In genomic region chrX:150693782-150694574, GRCh38 we compare ENCODE assay signal across 8 cellular contexts. TPM values are rescaled to one million over a fixed set of nuclear protein-coding genes. Genes with fewer than 3 reads are reported as not detected.
DNase-seq lines count a peak whose midpoint lies in the region; ATAC-seq, FAIRE-seq and TF ChIP-seq lines count a peak whose summit lies in the region.

No MANE protein-coding gene starts in this region.

- H2AFZ ChIP-seq in GM12878 (ENCODE audit: control insufficient read depth, low read depth, low read length) = no peak overlapping the region

- CTCF ChIA-PET in GM12878 (lab: Yijun Ruan, JAX) = interaction anchor here (1.3 to 12.8 kb wide), 3 partner anchors 11 to 754 kb away, joined by 3 to 106 read pairs (median 31); no protein-coding TSS in a partner anchor

- no peaks in the 10 kb centered on the region for H4K20me1 ChIP-seq in GM12878 (ENCODE audit: control insufficient read depth, insufficient read depth)

- no peak for TF ChIP-seq POLR2A in GM12891 (IDR thresholded peaks at IDR 0.05; ENCODE audit: low read depth, low read length)
- no peak for TF ChIP-seq POLR2A in GM12878 (IDR thresholded peaks at IDR 0.05; ENCODE audit: low read depth, low read length)

- H3K9me3 ChIP-seq in GM12878 (replicated peaks; ENCODE audit: control insufficient read depth, insufficient read depth, low read length) = no peaks in the 10 kb centered on the region; the same call in 2 of the 3 replicates
- H3K9me3 ChIP-seq in iPS-18a (ENCODE audit: control insufficient read depth, low read depth, low read length) = peaks cover 3% of the 10 kb centered on the region

- H3K27me3 ChIP-seq in GM12878 (replicated peaks in 1 of 2; ENCODE audit: control insufficient read depth in 2 of 2, insufficient read depth in 2 of 2, low read length in 1 of 2) (no peaks in the 10 kb centered on the region), iPS-18a (ENCODE audit: control insufficient read depth, insufficient read depth, low read length) (no peaks in the 10 kb centered on the region)

- FAIRE-seq in GM12891 (lab: Jason Lieb, UNC) (peak; percentile 96), GM12878 (lab: Jason Lieb, UNC) (peak; percentile 88)

- peak; percentile 75 for DNase-seq in GM12891 (ENCODE audit: insufficient read length, low spot score)
- peak; percentile 57 for DNase-seq in HCEC 1CT
- DNase-seq in M059J (ENCODE audit: low read depth) = peak; percentile 74
- DNase-seq in T-helper 2 cell = peak; percentile 36 to 90 (median 48)
- no peak for DNase-seq in GM12878 (ENCODE audit: low read depth, low spot score)
- DNase-seq in GOT3 (lab: John Stamatoyannopoulos, UW) = no peak

- peak overlapping the region; percentile 71 for H3K4me2 ChIP-seq in GM12878 (ENCODE audit: control insufficient read depth, insufficient read depth)

- no peak for TF ChIP-seq CTCF in GM12878 (IDR thresholded peaks at IDR 0.05 in 2 of 3, conservative IDR thresholded peaks at IDR 0.05 in 1 of 3; ENCODE audit: control insufficient read depth in 2 of 3, extremely low read depth in 1 of 3, insufficient read depth in 1 of 3, low read depth in 3 of 3, low read length in 3 of 3)

- ATAC-seq in GM12878 = peak; percentile 74

- BruUV-seq in GM12878 (replicated peaks; lab: Mats Ljungman, UMichigan) = TSS peak; percentile 58

- peak overlapping the region; percentile 62 for H3K4me3 ChIP-seq in GM12878
- H3K4me3 ChIP-seq in iPS-18a (ENCODE audit: low read length) = peak overlapping the region; percentile 52
- peak overlapping the region; percentile 29 to 54 (median 41) for H3K4me3 ChIP-seq in skin epidermis

- H3K9ac ChIP-seq in GM12878 (ENCODE audit: control insufficient read depth, insufficient read depth, low read length) (peak overlapping the region; percentile 65), iPS-18a (ENCODE audit: low read length) (no peak overlapping the region)

- RAD21 ChIA-PET in GM12878 (lab: Charles Lee; ENCODE audit: unreplicated experiment) = interaction anchor here (1.7 to 1.9 kb wide), 2 partner anchors 21 to 754 kb away, joined by 3 to 6 read pairs; no protein-coding TSS in a partner anchor

- H3K36me3 ChIP-seq in GM12878 (ENCODE audit: control insufficient read depth in 2 of 2, insufficient read depth in 2 of 2, low read length in 1 of 2) (no peaks in the 10 kb centered on the region), iPS-18a (ENCODE audit: control insufficient read depth, low read depth, low read length) (no peaks in the 10 kb centered on the region)

- no peak for TF ChIP-seq RAD21 in GM12878 (IDR thresholded peaks at IDR 0.05; ENCODE audit: insufficient read depth, low read depth, low read length)

- intact Hi-C loops in GM12878 (cut with micrococcal nuclease; ENCODE audit: unreplicated experiment) = no loop called here

- in situ Hi-C loops in GM12878 (cut with MboI) = loop anchor here (25.0 kb wide), 1 partner anchor 1182 kb away; the partner anchor contains the start of gene IDS

- peak overlapping the region; percentile 90 for H3K27ac ChIP-seq in GM12878 (ENCODE audit: control insufficient read depth, insufficient read depth)
- H3K27ac ChIP-seq in iPS-18a (ENCODE audit: low read length) = no peak overlapping the region
- peak overlapping the region; percentile 48 to 92 (median 86) for H3K27ac ChIP-seq in skin epidermis

- peaks cover 42% of the 10 kb centered on the region for H3K79me2 ChIP-seq in GM12878 (ENCODE audit: control insufficient read depth, insufficient read depth, low read length)

- WGBS in GM12878 (ENCODE audit: insufficient coverage, insufficient replicate concordance, low lambda C conversion rate, missing lambda C conversion rate) = 27% methylated on average over 22 of the region's 33 CpGs

- POLR2A ChIA-PET in GM12878 (lab: Charles Lee) = interaction anchor here (0.6 to 2.3 kb wide), 4 partner anchors 9 to 754 kb away, joined by 4 to 5 read pairs (median 4); no protein-coding TSS in a partner anchor

- SMC1A ChIA-PET in GM12878 (lab: Charles Lee; ENCODE audit: uncharacterized antibody, unreplicated experiment) = interaction anchor here (0.6 to 1.6 kb wide), 2 partner anchors 22 to 184 kb away, joined by 3 to 8 read pairs; no protein-coding TSS in a partner anchor

- H3K4me1 ChIP-seq in GM12878 (ENCODE audit: control insufficient read depth, insufficient read depth, low read length) = peaks cover 13% of the 10 kb centered on the region
- no peaks in the 10 kb centered on the region for H3K4me1 ChIP-seq in iPS-18a (ENCODE audit: control insufficient read depth, low read depth, low read length)

- no peak for TF ChIP-seq EP300 in GM12878 (IDR thresholded peaks at IDR 0.05; ENCODE audit: borderline replicate concordance in 1 of 2, control insufficient read depth in 1 of 2, low read depth in 2 of 2, low read length in 2 of 2)

TF ChIP-seq in GM12891, 5 proteins besides CTCF, POLR2A, EP300 and RAD21:
- no peak for TF ChIP-seq TAF1 (IDR thresholded peaks at IDR 0.05; ENCODE audit: low read depth, low read length)
- TF ChIP-seq SPI1 (IDR thresholded peaks at IDR 0.05; ENCODE audit: low read depth, low read length) = peak; percentile 53; the same call in 1 of the 2 replicates
TF ChIP-seq in GM12891: peak in this region for 1.

TF ChIP-seq in GM12878, 131 proteins besides CTCF, POLR2A, EP300 and RAD21 (continues in another document):
- no peak for TF ChIP-seq ZNF274 (IDR thresholded peaks at IDR 0.05; ENCODE audit: insufficient read depth, insufficient read length)
- no peak for TF ChIP-seq ZNF592 (IDR thresholded peaks at IDR 0.05)

RNA-seq across cellular contexts. Expression of gene MTMR1, which starts 0.8 kb away (rescaled TPM):
- 16.2 TPM for polyA plus RNA-seq in GM12891 (2012; ENCODE audit: low read depth, missing spikeins)
- 19.9 and 37.4 TPM in 2 replicates for total RNA-seq in M059J (2014; rRNA removed; shearing (Covaris generic))
- total RNA-seq in GM12878 (2013; cell fraction: nucleolus; rRNA removed) = 47.2 and 51.2 TPM in 2 replicates
- total RNA-seq in GM12878 (2014; rRNA removed) (22.7 and 23.6 TPM in 2 replicates), GM12878 (2014; rRNA removed; fragmentation: Illumina TruSeq; extraction: Trizol) (20.3 and 22.2 TPM in 2 replicates), GM12878 (2021) (29.2 and 31.8 TPM in 2 replicates)
- polyA plus RNA-seq in GM12878 (2011; ENCODE audit: low read depth) = 10.8 TPM
- polyA plus RNA-seq in GM12878 (2011; rRNA removed) (31.4 and 38.5 TPM in 2 replicates), GM12878 (2014; fragmentation: Illumina TruSeq; extraction: Trizol) (32.2 and 40.5 TPM in 2 replicates), GM12878 (2014; fragmentation: Nextera tagmentation; extraction: Ambion mirVana) (1 to 10 TPM; 1.2 to 2.5 TPM), GM12878 (2014; rRNA removed) (25.0 and 25.4 TPM in 2 replicates), GM12878 (2016; fragmentation: Nextera tagmentation; extraction: Ambion mirVana) (1 to 10 TPM; 3.8 to 4.8 TPM)
- polyA plus RNA-seq in GM12878 (2011; cell fraction: cytosol; rRNA removed) = 23.2 and 25.3 TPM in 2 replicates
- 41.1 and 43.8 TPM in 2 replicates for polyA plus RNA-seq in GM12878 (2011; cell fraction: nucleus; rRNA removed)
- polyA plus RNA-seq in GM12878 (2012) = 17.4 and 18.0 TPM in 2 replicates
- 27.8 and 33.9 TPM in 2 replicates for polyA minus RNA-seq in GM12878 (2011; rRNA and poly(A)+ RNA removed)
- polyA minus RNA-seq in GM12878 (2011; cell fraction: cytosol; rRNA and poly(A)+ RNA removed) = 8.8 and 12.8 TPM in 2 replicates
- 12.8 and 19.2 TPM in 2 replicates for polyA minus RNA-seq in GM12878 (2011; cell fraction: nucleus; rRNA and poly(A)+ RNA removed)

Comparison
In these comparisons a context has a peak if more than half of its experiments do, and no peak if none do; other contexts are left out.
1. DNase-seq: peak in GM12891 (single experiment), HCEC 1CT (single experiment), M059J (single experiment) and T-helper 2 cell (5 of 5); none in GM12878 (single experiment) and GOT3 (single experiment).
2. Peak in every context shown above with its lines, with median percentiles within 50 percentile points of each other: H3K4me3 ChIP-seq.